1 cellular context compared by ENCODE assay signal in genomic region chr2:28219736-28220364, GRCh38.
TF ChIP-seq lines count a peak whose summit lies in the region.

No MANE protein-coding gene starts in this region.

TF ChIP-seq in IMR-90, 13 proteins besides CTCF, POLR2A, EP300 and RAD21 (continued from another document):
- TF ChIP-seq RCOR1 (IDR thresholded peaks at IDR 0.05; ENCODE audit: insufficient replicate concordance, low read length), result no peak
TF ChIP-seq in IMR-90: peak in this region for 0.
